Comparison of ENCODE assay signal across 8 cellular contexts in genomic region chr20:9668356-9668755, GRCh38.
"Had no signal": no experiment of that assay in that cellular context is flagged by ENCODE, and none has a peak within 500 bp of the region (broad histone marks: within the 10 kb centered on the region; RNA-seq: fewer than 3 reads in every experiment).

No MANE protein-coding gene starts in this region.

- ATAC-seq: GM23338, HepG2 had no signal

- H3K4me1 Mint-ChIP-seq: IgD-negative memory B cell had no signal

- DNase-seq: H9, HCEC 1CT, KBM-7 had no signal

- H3K4me3 Mint-ChIP-seq: GM23338, H9, IgD-negative memory B cell had no signal

- H3K9me3 Mint-ChIP-seq: GM23338, H9 had no signal

- H3K27ac ChIP-seq: HL-60, KMS-11 had no signal

- H3K4me3 ChIP-seq: GM23338 had no signal
